18 cellular contexts compared by ENCODE assay signal in genomic region chr5:161431963-161432362, GRCh38.
DNase-seq lines count a peak whose midpoint lies in the region; ATAC-seq, FAIRE-seq and TF ChIP-seq lines count a peak whose summit lies in the region.
"Had no signal": no experiment of that assay in that cellular context is flagged by ENCODE, and none has a peak within 500 bp of the region (broad histone marks: within the 10 kb centered on the region; RNA-seq: fewer than 3 reads in every experiment).

No MANE protein-coding gene starts in this region.

- H3K4me3 ChIP-seq in H1 (ENCODE audit: extremely low read depth in 1 of 4, insufficient read depth in 2 of 4, low read depth in 3 of 4, low read length in 4 of 4) (no peak overlapping the region), iPS DF 6.9 (ENCODE audit: low read length) (no peak overlapping the region), neural progenitor cell (no peak overlapping the region)
- H3K4me3 ChIP-seq: BLaER1, HAP-1 had no signal

- no peak overlapping the region for H3K23ac ChIP-seq in H9 (ENCODE audit: insufficient read length, low read depth, low read length)
- H3K23ac ChIP-seq in H1 (ENCODE audit: insufficient read length), result no peak overlapping the region

- DNase-seq in H9 (no peak), H1 (ENCODE audit: low read depth in 1 of 2, low spot score in 2 of 2) (peak in 1 of 2 experiments; percentile 9), iPS DF 6.9 (ENCODE audit: low read depth, low spot score) (peak; percentile 11), neural progenitor cell (ENCODE audit: low spot score) (peak; percentile 36), endothelial cell (ENCODE audit: low spot score) (no peak), hippocampal formation (lab: John Stamatoyannopoulos, UW) (no peak)
- DNase-seq: 8988T; CD4-positive, alpha-beta memory T cell; DMS153; DMS79; GDM1; GOT3 had no signal

- H4K5ac ChIP-seq in H9 (ENCODE audit: insufficient read length, low read depth, low read length), result no peak overlapping the region
- no peak overlapping the region for H4K5ac ChIP-seq in H1 (ENCODE audit: insufficient read length, low read depth, low read length)

- H2BK15ac ChIP-seq in H9 (ENCODE audit: low read depth, low read length), result no peak overlapping the region
- no peak overlapping the region for H2BK15ac ChIP-seq in H1 (ENCODE audit: low read length)

- H2BK12ac ChIP-seq in H9 (ENCODE audit: insufficient read length, low read depth, low read length) (no peak overlapping the region), H1 (ENCODE audit: low read depth, low read length) (no peak overlapping the region)

- no peaks in the 10 kb centered on the region for H3K27me3 ChIP-seq in H9 (ENCODE audit: insufficient read depth, low read length)
- H3K27me3 ChIP-seq in H1 (replicated peaks in 1 of 4; ENCODE audit: control insufficient read depth in 3 of 4, extremely low read depth in 1 of 4, insufficient read depth in 3 of 4, low read length in 3 of 4), result no peaks in the 10 kb centered on the region
- H3K27me3 ChIP-seq in iPS DF 6.9 (ENCODE audit: control insufficient read depth, insufficient read depth, low read length), result no peaks in the 10 kb centered on the region
- no peaks in the 10 kb centered on the region for H3K27me3 ChIP-seq in neural progenitor cell
- H3K27me3 ChIP-seq: BLaER1 had no signal

- H3K27ac Mint-ChIP-seq in H9 (peak overlapping the region in 2 of 3 experiments; percentile 13 to 78; a peak in 3 of 7 replicates), neural progenitor cell (no peak overlapping the region), endothelial cell (ENCODE audit: unreplicated experiment) (no peak overlapping the region)
- H3K27ac Mint-ChIP-seq: CD14-positive monocyte; CD4-positive, alpha-beta memory T cell had no signal

- no peak overlapping the region for H3K14ac ChIP-seq in H9 (ENCODE audit: insufficient read depth, low read length)
- no peak overlapping the region for H3K14ac ChIP-seq in H1 (ENCODE audit: insufficient read length)

- no peak overlapping the region for H2BK5ac ChIP-seq in H9 (ENCODE audit: insufficient read length, low read length)
- H2BK5ac ChIP-seq in H1 (ENCODE audit: low read depth, low read length), result no peak overlapping the region

- no peak overlapping the region for H3K56ac ChIP-seq in H9 (ENCODE audit: insufficient read length, low read depth, low read length)
- no peak overlapping the region for H3K56ac ChIP-seq in H1 (replicated peaks; ENCODE audit: insufficient read length, low read depth, low read length)

- no peaks in the 10 kb centered on the region for H3K36me3 ChIP-seq in H1 (ENCODE audit: control insufficient read depth in 2 of 4, insufficient read depth in 4 of 4, low read length in 3 of 4)
- H3K36me3 ChIP-seq in iPS DF 6.9 (ENCODE audit: control insufficient read depth, insufficient read depth, low read length), result no peaks in the 10 kb centered on the region
- H3K36me3 ChIP-seq in neural progenitor cell, result no peaks in the 10 kb centered on the region
- H3K36me3 ChIP-seq: BLaER1, HAP-1 had no signal

- H3K9me3 Mint-ChIP-seq in H9, result no peaks in the 10 kb centered on the region
- no peaks in the 10 kb centered on the region for H3K9me3 Mint-ChIP-seq in neural progenitor cell
- H3K9me3 Mint-ChIP-seq in endothelial cell (ENCODE audit: unreplicated experiment), result no peaks in the 10 kb centered on the region
- H3K9me3 Mint-ChIP-seq: CD14-positive monocyte had no signal

- no peak overlapping the region for H2AK5ac ChIP-seq in H9 (ENCODE audit: insufficient read length, low read length)
- H2AK5ac ChIP-seq in H1 (ENCODE audit: low read depth, low read length), result no peak overlapping the region

- CTCF ChIA-PET in H1 (lab: Charles Lee; ENCODE audit: partially characterized antibody), result no interaction called here

- no peaks in the 10 kb centered on the region for H3K36me3 Mint-ChIP-seq in H9 (ENCODE audit: insufficient read depth in 1 of 3, low read depth in 3 of 3)
- no peaks in the 10 kb centered on the region for H3K36me3 Mint-ChIP-seq in neural progenitor cell
- H3K36me3 Mint-ChIP-seq in endothelial cell (ENCODE audit: low read depth, unreplicated experiment), result no peaks in the 10 kb centered on the region
- H3K36me3 Mint-ChIP-seq: CD14-positive monocyte; CD4-positive, alpha-beta memory T cell had no signal

- WGBS in H9 (ENCODE audit: extremely low coverage, insufficient read length, low lambda C conversion rate), result no CpG with 5 or more reads among the region's 1 CpG
- WGBS in H1 (ENCODE audit: extremely low coverage in 1 of 2, insufficient coverage in 1 of 2, insufficient read length in 1 of 2, insufficient replicate concordance in 2 of 2, low coverage in 1 of 2, low lambda C conversion rate in 2 of 2, missing lambda C conversion rate in 1 of 2), 2 experiments, result 65% methylated on average over 1 of the region's 1 CpG; no CpG with 5 or more reads in 1 of the 2 experiments
- WGBS in iPS DF 6.9 (ENCODE audit: insufficient coverage, insufficient read length), result no CpG with 5 or more reads among the region's 1 CpG

- H2AFZ ChIP-seq in H9 (ENCODE audit: low read length) (no peak overlapping the region), H1 (ENCODE audit: low read length) (no peak overlapping the region), neural progenitor cell (replicated peaks) (no peak overlapping the region)

- no peaks in the 10 kb centered on the region for H3K79me2 ChIP-seq in H9 (ENCODE audit: insufficient read depth, low read length)
- H3K79me2 ChIP-seq in H1 (ENCODE audit: control insufficient read depth in 1 of 2, insufficient read depth in 2 of 2, low read length in 2 of 2), result no peaks in the 10 kb centered on the region
- no peaks in the 10 kb centered on the region for H3K79me2 ChIP-seq in neural progenitor cell (ENCODE audit: low read depth)

- peak; percentile 62 for FAIRE-seq in H1 (lab: Jason Lieb, UNC)
- FAIRE-seq: GM12892, GM18507 had no signal

- no peak overlapping the region for H3K4me2 ChIP-seq in H9 (ENCODE audit: insufficient read depth, insufficient read length, low read length)
- H3K4me2 ChIP-seq in H1 (ENCODE audit: insufficient read depth in 1 of 2, low read depth in 2 of 2, low read length in 2 of 2), result no peak overlapping the region
- no peak overlapping the region for H3K4me2 ChIP-seq in neural progenitor cell
- H3K4me2 ChIP-seq: BLaER1 had no signal

- no peak overlapping the region for H2BK120ac ChIP-seq in H9 (ENCODE audit: low read depth, low read length, poor library complexity, severe bottlenecking)
- no peak overlapping the region for H2BK120ac ChIP-seq in H1 (replicated peaks; ENCODE audit: low read depth, low read length)

- H3K79me1 ChIP-seq in H9 (ENCODE audit: insufficient read depth, low read depth, low read length, poor library complexity, severe bottlenecking) (no peaks in the 10 kb centered on the region), H1 (ENCODE audit: low read depth, low read length) (no peaks in the 10 kb centered on the region)

- H3F3A ChIP-seq in neural progenitor cell (ENCODE audit: low read depth), result no peaks in the 10 kb centered on the region

- no peak overlapping the region for H3K4ac ChIP-seq in H9 (ENCODE audit: low read depth, low read length)
- H3K4ac ChIP-seq in H1 (replicated peaks; ENCODE audit: insufficient read length, low read depth, low read length), result no peak overlapping the region

- H3K4me3 Mint-ChIP-seq in H9 (no peak overlapping the region), neural progenitor cell (no peak overlapping the region), endothelial cell (ENCODE audit: unreplicated experiment) (no peak overlapping the region)
- H3K4me3 Mint-ChIP-seq: CD14-positive monocyte; CD4-positive, alpha-beta memory T cell had no signal

- no peaks in the 10 kb centered on the region for H3K23me2 ChIP-seq in H9 (ENCODE audit: insufficient read length, low read depth, low read length, poor library complexity, severe bottlenecking)
- H3K23me2 ChIP-seq in H1 (ENCODE audit: low read depth, low read length), result no peaks in the 10 kb centered on the region

- no peak overlapping the region for H3T11ph ChIP-seq in H9 (ENCODE audit: low read length)

- H2BK20ac ChIP-seq in H9 (ENCODE audit: low read depth, low read length, poor library complexity, severe bottlenecking) (no peak overlapping the region), H1 (ENCODE audit: low read length) (no peak overlapping the region)

- H3K27me3 Mint-ChIP-seq in H9 (ENCODE audit: low read depth), result no peaks in the 10 kb centered on the region
- H3K27me3 Mint-ChIP-seq in neural progenitor cell (ENCODE audit: insufficient read depth, low read depth), result peaks cover 6% of the 10 kb centered on the region
- no peaks in the 10 kb centered on the region for H3K27me3 Mint-ChIP-seq in endothelial cell (ENCODE audit: unreplicated experiment)
- H3K27me3 Mint-ChIP-seq: CD4-positive, alpha-beta memory T cell had no signal

- H3K9ac ChIP-seq in H9 (ENCODE audit: extremely low read depth, insufficient read length, low read length) (no peak overlapping the region), H1 (replicated peaks in 1 of 4; ENCODE audit: extremely low read depth in 1 of 4, low read depth in 3 of 4, low read length in 3 of 4) (no peak overlapping the region), neural progenitor cell (no peak overlapping the region)
- H3K9ac ChIP-seq: BLaER1 had no signal

- TF ChIP-seq POLR2A in H1 (IDR thresholded peaks at IDR 0.05; ENCODE audit: control extremely low read depth in 1 of 2, low read depth in 2 of 2, low read length in 2 of 2), result no peak

- no peak overlapping the region for H3K27ac ChIP-seq in H9 (ENCODE audit: insufficient read length, low read depth, low read length)
- H3K27ac ChIP-seq in H1 (ENCODE audit: low read depth, low read length), result no peak overlapping the region
- no peak overlapping the region for H3K27ac ChIP-seq in iPS DF 6.9 (ENCODE audit: low read length)
- no peak overlapping the region for H3K27ac ChIP-seq in neural progenitor cell
- H3K27ac ChIP-seq: BLaER1 had no signal

- H3K4me1 Mint-ChIP-seq in H9 (peaks cover 13 to 23% of the 10 kb centered on the region in 2 experiments), neural progenitor cell (peaks cover 3% of the 10 kb centered on the region), endothelial cell (ENCODE audit: unreplicated experiment) (no peaks in the 10 kb centered on the region)
- H3K4me1 Mint-ChIP-seq: CD14-positive monocyte; CD4-positive, alpha-beta memory T cell had no signal

- POLR2A ChIA-PET in H1 (lab: Charles Lee; ENCODE audit: partially characterized antibody), result no interaction called here

- no peak for TF ChIP-seq RAD21 in H1 (IDR thresholded peaks at IDR 0.05 in 1 of 2, conservative IDR thresholded peaks at IDR 0.05 in 1 of 2; ENCODE audit: low read depth in 2 of 2, low read length in 2 of 2)

- no peak for TF ChIP-seq EP300 in H1 (IDR thresholded peaks at IDR 0.05; ENCODE audit: borderline replicate concordance in 1 of 2, low read depth in 2 of 2, low read length in 2 of 2)

- H3K4me1 ChIP-seq in H9 (ENCODE audit: insufficient read depth, low read length), result no peaks in the 10 kb centered on the region
- peaks cover 0 to 4% (median 0%) of the 10 kb centered on the region in 4 experiments; a peak in 1 of 7 replicates for H3K4me1 ChIP-seq in H1 (replicated peaks in 1 of 4; ENCODE audit: control insufficient read depth in 3 of 4, insufficient read depth in 4 of 4, low read length in 3 of 4)
- H3K4me1 ChIP-seq in iPS DF 6.9 (ENCODE audit: control insufficient read depth, insufficient read depth, low read length), result no peaks in the 10 kb centered on the region
- peaks cover 4% of the 10 kb centered on the region for H3K4me1 ChIP-seq in neural progenitor cell
- H3K4me1 ChIP-seq: BLaER1, HAP-1 had no signal

- H4K91ac ChIP-seq in H9 (ENCODE audit: insufficient read length, low read depth, low read length) (no peak overlapping the region), H1 (replicated peaks; ENCODE audit: insufficient read length, low read length) (no peak overlapping the region)

- H3K9me3 ChIP-seq in H9 (ENCODE audit: control insufficient read depth, low read depth, low read length) (no peaks in the 10 kb centered on the region), H1 (ENCODE audit: insufficient read depth in 2 of 2, low read depth in 1 of 2, low read length in 1 of 2) (no peaks in the 10 kb centered on the region), iPS DF 6.9 (ENCODE audit: control insufficient read depth, insufficient read depth, low read length) (no peaks in the 10 kb centered on the region), neural progenitor cell (ENCODE audit: low read depth) (no peaks in the 10 kb centered on the region)
- H3K9me3 ChIP-seq: BLaER1, HAP-1 had no signal

- H3K18ac ChIP-seq in H9 (ENCODE audit: insufficient read length, low read depth, low read length), result no peak overlapping the region
- no peak overlapping the region for H3K18ac ChIP-seq in H1 (ENCODE audit: extremely low read depth, low read length)

- H4K20me1 ChIP-seq in H9 (ENCODE audit: control insufficient read depth, insufficient read depth, insufficient read length) (no peaks in the 10 kb centered on the region), H1 (replicated peaks in 1 of 2; ENCODE audit: control insufficient read depth in 1 of 2, insufficient read depth in 2 of 2, low read length in 2 of 2) (no peaks in the 10 kb centered on the region), neural progenitor cell (ENCODE audit: low read depth) (no peaks in the 10 kb centered on the region)
- H4K20me1 ChIP-seq: BLaER1 had no signal

- no peak overlapping the region for H4K8ac ChIP-seq in H9 (replicated peaks; ENCODE audit: insufficient read length, low read depth, low read length)
- no peak overlapping the region for H4K8ac ChIP-seq in H1 (ENCODE audit: extremely low read depth, insufficient read depth, low read length)

- no peak for ATAC-seq in HG02885 (IDR thresholded peaks at IDR 0.05; ENCODE audit: poor library complexity, unreplicated experiment)

- no peak for TF ChIP-seq CTCF in H9 (conservative IDR thresholded peaks at IDR 0.05)
- no peak for TF ChIP-seq CTCF in H1 (IDR thresholded peaks at IDR 0.05; ENCODE audit: control extremely low read depth in 1 of 3, insufficient read depth in 1 of 3, low read depth in 1 of 3, low read length in 3 of 3)
- no peak for TF ChIP-seq CTCF in neural progenitor cell (IDR thresholded peaks at IDR 0.05)
- TF ChIP-seq CTCF in endothelial cell (IDR thresholded peaks at IDR 0.05; ENCODE audit: unreplicated experiment), result no peak

Comparison
In these comparisons a context has a peak if more than half of its experiments do, and no peak if none do; other contexts are left out.
1. DNase-seq: peak in iPS DF 6.9 (single experiment) and neural progenitor cell (single experiment); none in H9 (single experiment), endothelial cell (single experiment) and hippocampal formation (0 of 2).
2. H3K27ac Mint-ChIP-seq: peak in H9 (2 of 3); none in neural progenitor cell (single experiment) and endothelial cell (single experiment).